ENCODE assay signal across 18 cellular contexts in genomic region chr18:49993299-49993698, GRCh38.
"Had no signal": no experiment of that assay in that cellular context is flagged by ENCODE, and none has a peak within 500 bp of the region (broad histone marks: within the 10 kb centered on the region; RNA-seq: fewer than 3 reads in every experiment).

No MANE protein-coding gene starts in this region.

- H3K27ac ChIP-seq: colonic mucosa, epithelial cell of prostate, esophagus muscularis mucosa, foreskin keratinocyte, gastroesophageal sphincter, heart left ventricle, left lung, lower lobe of right lung had no signal

- H3K36me3 ChIP-seq: colonic mucosa, esophagus muscularis mucosa, gastroesophageal sphincter, heart left ventricle, left lung, lower lobe of right lung had no signal

- DNase-seq: cerebellar nuclear complex; colonic mucosa; cortex of kidney; effector CD8-positive, alpha-beta T cell; effector memory CD8-positive, alpha-beta T cell; endodermal cell; foreskin keratinocyte; heart left ventricle; hippocampal formation; left colon; left lung; lower lobe of right lung; mesenchymal stem cell; mucosa of descending colon; naive B cell had no signal

- H3K4me1 ChIP-seq: colonic mucosa, foreskin keratinocyte, gastroesophageal sphincter, left lung, lower lobe of right lung had no signal

- ATAC-seq: effector memory CD8-positive, alpha-beta T cell; foreskin keratinocyte; gastroesophageal sphincter; heart left ventricle; left colon; left lung; lower lobe of right lung; mucosa of descending colon had no signal

- H3K27me3 ChIP-seq: colonic mucosa, esophagus muscularis mucosa, gastroesophageal sphincter, heart left ventricle, left lung had no signal

- H3K9me3 ChIP-seq: colonic mucosa, esophagus muscularis mucosa, gastroesophageal sphincter, left lung, lower lobe of right lung, mucosa of descending colon had no signal

- H3K4me3 ChIP-seq: colonic mucosa, esophagus muscularis mucosa, gastroesophageal sphincter, heart left ventricle, left lung, lower lobe of right lung, mucosa of descending colon had no signal
